ENCODE assay signal across 12 cellular contexts in the genomic region with DNA sequence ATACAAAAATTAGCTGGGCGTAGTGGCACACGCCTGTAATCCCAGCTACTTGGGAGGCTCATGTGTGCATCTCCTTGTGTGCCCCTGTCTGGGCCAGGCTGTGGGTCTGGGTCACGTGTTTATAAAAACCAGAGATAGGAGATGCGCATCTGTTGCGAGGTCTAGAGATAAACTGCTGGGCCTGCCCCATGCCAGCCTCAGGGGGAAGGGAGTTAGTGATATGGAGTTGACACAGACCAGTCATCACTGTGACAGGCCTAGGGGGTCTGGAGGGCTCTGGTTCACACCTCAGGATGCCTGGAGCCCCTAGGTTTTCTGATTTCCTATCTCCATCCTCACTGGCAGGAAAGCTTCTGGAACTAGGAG. TPM values are rescaled to one million over a fixed set of nuclear protein-coding genes. Genes with fewer than 3 reads are reported as not detected.
DNase-seq lines count a peak whose midpoint lies in the region; ATAC-seq and TF ChIP-seq lines count a peak whose summit lies in the region.
"Not testable (repeated sequence)": the region's sequence is repeated elsewhere in the genome, so short reads cannot be mapped to it uniquely, and the experiment has no call there.
"Had no signal": no experiment of that assay in that cellular context is flagged by ENCODE, and none has a peak within 500 bp of the region (broad histone marks: within the 10 kb centered on the region; RNA-seq: fewer than 3 reads in every experiment).

No MANE protein-coding gene starts in this region.

- H3K27me3 ChIP-seq in CD8-positive, alpha-beta T cell (ENCODE audit: insufficient read depth, low read length); MM.1S (replicated peaks; ENCODE audit: insufficient read depth, low read length); thymus (ENCODE audit: control insufficient read depth, insufficient read depth): not testable (repeated sequence)

- peaks cover 64% of the 10 kb centered on the region for H3F3A ChIP-seq in MM.1S (ENCODE audit: insufficient read depth, low read length)

- H3K79me2 ChIP-seq in MM.1S (ENCODE audit: low read length): peaks cover 13% of the 10 kb centered on the region; the same call in 1 of the 2 replicates

- not testable (repeated sequence) for TF ChIP-seq CTCF in CD8-positive, alpha-beta T cell (IDR thresholded peaks at IDR 0.05); MM.1S (IDR thresholded peaks at IDR 0.05; ENCODE audit: low read length)

- peaks cover 69% of the 10 kb centered on the region for H3K4me1 Mint-ChIP-seq in CD8-positive, alpha-beta T cell (ENCODE audit: low read depth)
- peaks cover 54% of the 10 kb centered on the region for H3K4me1 Mint-ChIP-seq in activated CD4-positive, alpha-beta T cell treated with anti-CD3 and anti-CD28 coated beads, Interleukin-2, amount 10 ng/mL, durations not matched to agents 24 days and 14 days
- peaks cover 80% of the 10 kb centered on the region for H3K4me1 Mint-ChIP-seq in activated T-cell treated with anti-CD3 and anti-CD28 coated beads, Interleukin-2, amount 50 U/mL, for 72 hours (ENCODE audit: low read depth)
- H3K4me1 Mint-ChIP-seq in activated naive CD8-positive, alpha-beta T cell treated with anti-CD3 and anti-CD28 coated beads, Interleukin-2, amount 10 ng/mL, durations not matched to agents 7 days and 5 days: peaks cover 56% of the 10 kb centered on the region

- H4K20me1 ChIP-seq in MM.1S (ENCODE audit: insufficient read depth, low read length): not testable (repeated sequence)

- CTCF ChIA-PET in CD8-positive, alpha-beta T cell (lab: Charles Lee): interaction anchor here (0.7 to 9.0 kb wide), 8 partner anchors 8 to 293 kb away, joined by 3 to 194 read pairs (median 30); partner anchors contain the start of genes AQP3 and NOL6

- not testable (repeated sequence) for DNase-seq in CD8-positive, alpha-beta T cell; activated CD4-positive, alpha-beta T cell treated with anti-CD3 and anti-CD28 coated beads, Interleukin-2, amount 10 ng/mL, durations not matched to agents 24 days and 14 days; activated T-cell treated with anti-CD3 and anti-CD28 coated beads, Interleukin-2, amount 50 U/mL, for 72 hours; activated naive CD8-positive, alpha-beta T cell treated with anti-CD3 and anti-CD28 coated beads, Interleukin-2, amount 10 ng/mL, durations not matched to agents 7 days and 5 days
- DNase-seq in MM.1S (peak; percentile 76), SK-N-DZ (ENCODE audit: low spot score) (peak; percentile 96), erythroblast (lab: John Stamatoyannopoulos, UW) (peak; percentile 31 to 65)

- H3K9me2 ChIP-seq in MM.1S (replicated peaks; ENCODE audit: insufficient read depth, low read length): not testable (repeated sequence)

- 0 out of 2 replicates have a peak overlapping the region, but pooled peaks have one; percentile 9 for H3K4me2 ChIP-seq in MM.1S (ENCODE audit: low read depth, low read length)

- H3K27ac Mint-ChIP-seq in CD8-positive, alpha-beta T cell: peak overlapping the region; percentile 87
- peak overlapping the region; percentile 65 for H3K27ac Mint-ChIP-seq in activated CD4-positive, alpha-beta T cell treated with anti-CD3 and anti-CD28 coated beads, Interleukin-2, amount 10 ng/mL, durations not matched to agents 24 days and 14 days
- peak overlapping the region; percentile 87 for H3K27ac Mint-ChIP-seq in activated T-cell treated with anti-CD3 and anti-CD28 coated beads, Interleukin-2, amount 50 U/mL, for 72 hours
- H3K27ac Mint-ChIP-seq in activated naive CD8-positive, alpha-beta T cell treated with anti-CD3 and anti-CD28 coated beads, Interleukin-2, amount 10 ng/mL, durations not matched to agents 7 days and 5 days: peak overlapping the region; percentile 83

- 91% methylated on average over 5 of the region's 5 CpGs for WGBS in thymus

- intact Hi-C loops in CD8-positive, alpha-beta T cell (cut with DNase I, micrococcal nuclease); activated CD4-positive, alpha-beta T cell treated with anti-CD3 and anti-CD28 coated beads, Interleukin-2, amount 10 ng/mL, durations not matched to agents 24 days and 14 days (cut with micrococcal nuclease): not testable (repeated sequence)

- H3K9ac ChIP-seq in MM.1S (ENCODE audit: low read length): not testable (repeated sequence)

- H3K27ac ChIP-seq in CD8-positive, alpha-beta T cell (ENCODE audit: low read depth, low read length): not testable (repeated sequence)
- peak overlapping the region; percentile 92 for H3K27ac ChIP-seq in MM.1S (ENCODE audit: low read length)
- peak overlapping the region; percentile 81 for H3K27ac ChIP-seq in thymus (ENCODE audit: low read depth)

- H3K9me3 Mint-ChIP-seq in CD8-positive, alpha-beta T cell; activated CD4-positive, alpha-beta T cell treated with anti-CD3 and anti-CD28 coated beads, Interleukin-2, amount 10 ng/mL, durations not matched to agents 24 days and 14 days; activated T-cell treated with anti-CD3 and anti-CD28 coated beads, Interleukin-2, amount 50 U/mL, for 72 hours; activated naive CD8-positive, alpha-beta T cell treated with anti-CD3 and anti-CD28 coated beads, Interleukin-2, amount 10 ng/mL, durations not matched to agents 7 days and 5 days: not testable (repeated sequence)

- not testable (repeated sequence) for H3K27me3 Mint-ChIP-seq in CD8-positive, alpha-beta T cell (ENCODE audit: low read depth); activated CD4-positive, alpha-beta T cell treated with anti-CD3 and anti-CD28 coated beads, Interleukin-2, amount 10 ng/mL, durations not matched to agents 24 days and 14 days; activated T-cell treated with anti-CD3 and anti-CD28 coated beads, Interleukin-2, amount 50 U/mL, for 72 hours (ENCODE audit: low read depth); activated naive CD8-positive, alpha-beta T cell treated with anti-CD3 and anti-CD28 coated beads, Interleukin-2, amount 10 ng/mL, durations not matched to agents 7 days and 5 days

- not testable (repeated sequence) for H3K4me3 ChIP-seq in CD8-positive, alpha-beta T cell (ENCODE audit: low read depth, low read length); MM.1S (ENCODE audit: low read length); thymus (ENCODE audit: low read length)

- peaks cover 68% of the 10 kb centered on the region for H3K4me1 ChIP-seq in CD8-positive, alpha-beta T cell (ENCODE audit: insufficient read depth, low read length)
- peaks cover 59% of the 10 kb centered on the region for H3K4me1 ChIP-seq in MM.1S (ENCODE audit: low read length)
- H3K4me1 ChIP-seq in thymus (ENCODE audit: control insufficient read depth, insufficient read depth, low read length): peaks cover 49% of the 10 kb centered on the region

- not testable (repeated sequence) for H3K36me3 Mint-ChIP-seq in CD8-positive, alpha-beta T cell; activated CD4-positive, alpha-beta T cell treated with anti-CD3 and anti-CD28 coated beads, Interleukin-2, amount 10 ng/mL, durations not matched to agents 24 days and 14 days (ENCODE audit: low read depth); activated T-cell treated with anti-CD3 and anti-CD28 coated beads, Interleukin-2, amount 50 U/mL, for 72 hours (ENCODE audit: insufficient read depth in 2 of 2); activated naive CD8-positive, alpha-beta T cell treated with anti-CD3 and anti-CD28 coated beads, Interleukin-2, amount 10 ng/mL, durations not matched to agents 7 days and 5 days

- not testable (repeated sequence) for TF ChIP-seq POLR2A in erythroblast (IDR thresholded peaks at IDR 0.05; ENCODE audit: low read length)

- not testable (repeated sequence) for H3K36me3 ChIP-seq in CD8-positive, alpha-beta T cell (ENCODE audit: insufficient read depth, low read length); MM.1S (replicated peaks; ENCODE audit: insufficient read depth, low read length); thymus (ENCODE audit: control insufficient read depth, insufficient read depth)

- peak overlapping the region; percentile 59 for H3K4me3 Mint-ChIP-seq in CD8-positive, alpha-beta T cell
- not testable (repeated sequence) for H3K4me3 Mint-ChIP-seq in activated CD4-positive, alpha-beta T cell treated with anti-CD3 and anti-CD28 coated beads, Interleukin-2, amount 10 ng/mL, durations not matched to agents 24 days and 14 days
- H3K4me3 Mint-ChIP-seq in activated T-cell treated with anti-CD3 and anti-CD28 coated beads, Interleukin-2, amount 50 U/mL, for 72 hours: peak overlapping the region; percentile 50 to 72
- peak overlapping the region; percentile 16 for H3K4me3 Mint-ChIP-seq in activated naive CD8-positive, alpha-beta T cell treated with anti-CD3 and anti-CD28 coated beads, Interleukin-2, amount 10 ng/mL, durations not matched to agents 7 days and 5 days

- POLR2A ChIA-PET in CD8-positive, alpha-beta T cell (lab: Charles Lee): interaction anchor here (3.0 kb wide), 2 partner anchors 9 to 19 kb away, joined by 13 to 15 read pairs; partner anchors contain the start of gene NOL6
- POLR2A ChIA-PET in activated naive CD8-positive, alpha-beta T cell treated with anti-CD3 and anti-CD28 coated beads, Interleukin-2, amount 10 ng/mL, durations not matched to agents 7 days and 5 days (lab: Charles Lee): interaction anchor here (0.6 to 5.0 kb wide), 4 partner anchors 19 to 427 kb away, joined by 8 to 27 read pairs (median 10); partner anchors contain the start of genes NFX1 and NOL6

- not testable (repeated sequence) for ATAC-seq in CD8-positive, alpha-beta T cell; activated T-cell treated with anti-CD3 and anti-CD28 coated beads, Interleukin-2, amount 50 U/mL, for 72 hours (replicated peaks in 1 of 2); activated naive CD8-positive, alpha-beta T cell treated with anti-CD3 and anti-CD28 coated beads, Interleukin-2, amount 10 ng/mL, durations not matched to agents 7 days and 5 days (ENCODE audit: low read depth)

- not testable (repeated sequence) for H2AFZ ChIP-seq in MM.1S (ENCODE audit: low read length)

- not testable (repeated sequence) for H3K9me3 ChIP-seq in CD8-positive, alpha-beta T cell (ENCODE audit: low read length); MM.1S (replicated peaks; ENCODE audit: insufficient read depth, low read length); thymus (ENCODE audit: control insufficient read depth)

RNA-seq across cellular contexts. Expression of gene AQP3, which starts 7.3 kb away (rescaled TPM):
- 10 to 100 TPM; 48.0 to 50.3 TPM for total RNA-seq in CD8-positive, alpha-beta T cell
- 0.51 and 2.2 TPM in 2 replicates for polyA plus RNA-seq in SK-N-DZ (2014; cell fraction: cytosol; rRNA removed)
- polyA plus RNA-seq in SK-N-DZ (2014; cell fraction: nucleus; rRNA removed): 0.58 TPM in 1 of 2 replicates, not detected in the other
- total RNA-seq in activated CD4-positive, alpha-beta T cell treated with anti-CD3 and anti-CD28 coated beads, Interleukin-2, amount 10 ng/mL, durations not matched to agents 24 days and 14 days: 3.2 and 4.1 TPM in 2 replicates
- 10 to 100 TPM; 12.0 to 17.8 TPM for total RNA-seq in activated T-cell treated with anti-CD3 and anti-CD28 coated beads, Interleukin-2, amount 50 U/mL, for 72 hours
- total RNA-seq in activated naive CD8-positive, alpha-beta T cell treated with anti-CD3 and anti-CD28 coated beads, Interleukin-2, amount 10 ng/mL, durations not matched to agents 7 days and 5 days: 10 to 100 TPM; 29.1 to 32.0 TPM
- 129 TPM for polyA plus RNA-seq in thymus
- total RNA-seq: G401 had no signal

RNA-seq across cellular contexts. Expression of gene NOL6, which starts 19.1 kb away (rescaled TPM):
- total RNA-seq in CD8-positive, alpha-beta T cell: 10 to 100 TPM; 41.8 to 42.3 TPM
- 43.0 and 43.5 TPM in 2 replicates for polyA plus RNA-seq in SK-N-DZ (2014; cell fraction: cytosol; rRNA removed)
- polyA plus RNA-seq in SK-N-DZ (2014; cell fraction: nucleus; rRNA removed): 85.6 and 85.8 TPM in 2 replicates
- 86.7 and 86.8 TPM in 2 replicates for total RNA-seq in activated CD4-positive, alpha-beta T cell treated with anti-CD3 and anti-CD28 coated beads, Interleukin-2, amount 10 ng/mL, durations not matched to agents 24 days and 14 days
- 10 to 100 TPM; 26.1 to 30.1 TPM for total RNA-seq in activated T-cell treated with anti-CD3 and anti-CD28 coated beads, Interleukin-2, amount 50 U/mL, for 72 hours
- 10 to 100 TPM; 30.1 to 33.2 TPM for total RNA-seq in activated naive CD8-positive, alpha-beta T cell treated with anti-CD3 and anti-CD28 coated beads, Interleukin-2, amount 10 ng/mL, durations not matched to agents 7 days and 5 days
- polyA plus RNA-seq in thymus: 29.5 TPM

RNA-seq across cellular contexts. Expression of gene AQP7, which starts 52.3 kb away (rescaled TPM):
- total RNA-seq in CD8-positive, alpha-beta T cell: not detected
- polyA plus RNA-seq in SK-N-DZ (2014; cell fraction: cytosol; rRNA removed): 0.29 and 0.88 TPM in 2 replicates
- polyA plus RNA-seq in SK-N-DZ (2014; cell fraction: nucleus; rRNA removed): 1.7 and 2.1 TPM in 2 replicates
- not detected in 2 replicates for total RNA-seq in activated CD4-positive, alpha-beta T cell treated with anti-CD3 and anti-CD28 coated beads, Interleukin-2, amount 10 ng/mL, durations not matched to agents 24 days and 14 days
- not detected for total RNA-seq in activated T-cell treated with anti-CD3 and anti-CD28 coated beads, Interleukin-2, amount 50 U/mL, for 72 hours
- not detected for total RNA-seq in activated naive CD8-positive, alpha-beta T cell treated with anti-CD3 and anti-CD28 coated beads, Interleukin-2, amount 10 ng/mL, durations not matched to agents 7 days and 5 days
- polyA plus RNA-seq in thymus: 1.3 TPM
- total RNA-seq: HFFc6, NCI-H460, PC-3 had no signal
